Comparison of ENCODE assay signal across 1 cellular context in genomic region chr4:102809691-102810090, GRCh38.
TF ChIP-seq lines count a peak whose summit lies in the region.

No MANE protein-coding gene starts in this region.

TF ChIP-seq in endothelial cell of umbilical vein, 7 proteins besides CTCF, POLR2A, EP300 and RAD21:
- TF ChIP-seq JUN (IDR thresholded peaks at IDR 0.05; ENCODE audit: borderline replicate concordance, insufficient read depth, insufficient read length, low read depth): no peak
- TF ChIP-seq, protein P1, sequence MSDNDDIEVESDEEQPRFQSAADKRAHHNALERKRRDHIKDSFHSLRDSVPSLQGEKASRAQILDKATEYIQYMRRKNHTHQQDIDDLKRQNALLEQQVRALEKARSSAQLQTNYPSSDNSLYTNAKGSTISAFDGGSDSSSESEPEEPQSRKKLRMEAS (IDR thresholded peaks at IDR 0.05; ENCODE audit: insufficient read depth, insufficient read length): no peak
- no peak for TF ChIP-seq POLR2AphosphoS5 (IDR thresholded peaks at IDR 0.05; ENCODE audit: insufficient read depth, low read depth, low read length)
- TF ChIP-seq FOS (IDR thresholded peaks at IDR 0.05; ENCODE audit: borderline replicate concordance, insufficient read depth, low read length): no peak
